Comparison of ENCODE assay signal across 23 cellular contexts in genomic region chr22:28250036-28250695, GRCh38.
"Had no signal": no experiment of that assay in that cellular context is flagged by ENCODE, and none has a peak within 500 bp of the region (broad histone marks: within the 10 kb centered on the region; RNA-seq: fewer than 3 reads in every experiment).

No MANE protein-coding gene starts in this region.

- H3K27ac ChIP-seq: dorsolateral prefrontal cortex, gastrocnemius medialis, hepatocyte, neural progenitor cell, ovary, psoas muscle, right lobe of liver, thoracic aorta, tibial nerve, upper lobe of left lung had no signal

- H3K9ac ChIP-seq: neural progenitor cell had no signal

- H3K36me3 ChIP-seq: gastrocnemius medialis, neural progenitor cell, ovary, right lobe of liver, thoracic aorta, tibial nerve, upper lobe of left lung had no signal

- H3K4me1 Mint-ChIP-seq: memory B cell, naive B cell had no signal

- H3K27ac Mint-ChIP-seq: memory B cell; naive B cell; nephron; neural progenitor cell; stimulated activated naive B cell treated with anti-CD40 and anti-IgM and Interleukin-4, amounts not matched to agents 10 μg/mL and 1 μg/mL and 100 μg/mL, for 72 hours; stimulated activated naive CD8-positive, alpha-beta T cell treated with anti-CD3 and anti-CD28 coated beads, Interleukin-15, Interleukin-2, amounts not matched to agents 100 ng/mL and 50 ng/mL, for 24 hours had no signal

- H2AFZ ChIP-seq: hepatocyte, neural progenitor cell had no signal

- H3K27me3 ChIP-seq: dorsolateral prefrontal cortex, gastrocnemius medialis, hepatocyte, ovary, right lobe of liver, tibial nerve, upper lobe of left lung had no signal

- H3K9me3 Mint-ChIP-seq: memory B cell; neural progenitor cell; stimulated activated naive B cell treated with anti-CD40 and anti-IgM and Interleukin-4, amounts not matched to agents 10 μg/mL and 1 μg/mL and 100 μg/mL, for 72 hours; stimulated activated naive CD8-positive, alpha-beta T cell treated with anti-CD3 and anti-CD28 coated beads, Interleukin-15, Interleukin-2, amounts not matched to agents 100 ng/mL and 50 ng/mL, for 24 hours had no signal

- ATAC-seq: gastrocnemius medialis; mucosa of descending colon; psoas muscle; right lobe of liver; stimulated activated naive B cell treated with anti-CD40 and anti-IgM and Interleukin-4, amounts not matched to agents 10 μg/mL and 1 μg/mL and 100 μg/mL, for 72 hours had no signal

- H3K9me3 ChIP-seq: gastrocnemius medialis, mucosa of descending colon, ovary, psoas muscle, right lobe of liver, thoracic aorta, tibial nerve, upper lobe of left lung had no signal

- DNase-seq: cerebellar nuclear complex; dorsolateral prefrontal cortex; effector CD4-positive, alpha-beta T cell; gastrocnemius medialis; head of caudate nucleus; kidney; mucosa of descending colon; naive B cell; ovary; posterior cingulate gyrus; psoas muscle; right lobe of liver; stimulated activated CD4-positive, alpha-beta T cell treated with anti-CD3 and anti-CD28 coated beads, Interleukin-4, amount 100 ng/mL, for 4 hours; stimulated activated naive B cell treated with anti-CD40 and anti-IgM and Interleukin-4, amounts not matched to agents 10 μg/mL and 1 μg/mL and 100 μg/mL, for 72 hours; upper lobe of left lung had no signal

- H3K4me2 ChIP-seq: hepatocyte, neural progenitor cell had no signal

- H3K79me2 ChIP-seq: hepatocyte had no signal

- H3K4me3 ChIP-seq: dorsolateral prefrontal cortex, gastrocnemius medialis, hepatocyte, lung, mucosa of descending colon, neural progenitor cell, ovary, psoas muscle, right lobe of liver, thoracic aorta, tibial nerve, upper lobe of left lung had no signal

- H3K4me3 Mint-ChIP-seq: memory B cell; naive B cell; nephron; neural progenitor cell; stimulated activated naive B cell treated with anti-CD40 and anti-IgM and Interleukin-4, amounts not matched to agents 10 μg/mL and 1 μg/mL and 100 μg/mL, for 72 hours; stimulated activated naive CD8-positive, alpha-beta T cell treated with anti-CD3 and anti-CD28 coated beads, Interleukin-15, Interleukin-2, amounts not matched to agents 100 ng/mL and 50 ng/mL, for 24 hours had no signal

- H3K36me3 Mint-ChIP-seq: memory B cell; naive B cell; stimulated activated naive B cell treated with anti-CD40 and anti-IgM and Interleukin-4, amounts not matched to agents 10 μg/mL and 1 μg/mL and 100 μg/mL, for 72 hours had no signal

- H3K27me3 Mint-ChIP-seq: memory B cell had no signal
